In the genomic region with DNA sequence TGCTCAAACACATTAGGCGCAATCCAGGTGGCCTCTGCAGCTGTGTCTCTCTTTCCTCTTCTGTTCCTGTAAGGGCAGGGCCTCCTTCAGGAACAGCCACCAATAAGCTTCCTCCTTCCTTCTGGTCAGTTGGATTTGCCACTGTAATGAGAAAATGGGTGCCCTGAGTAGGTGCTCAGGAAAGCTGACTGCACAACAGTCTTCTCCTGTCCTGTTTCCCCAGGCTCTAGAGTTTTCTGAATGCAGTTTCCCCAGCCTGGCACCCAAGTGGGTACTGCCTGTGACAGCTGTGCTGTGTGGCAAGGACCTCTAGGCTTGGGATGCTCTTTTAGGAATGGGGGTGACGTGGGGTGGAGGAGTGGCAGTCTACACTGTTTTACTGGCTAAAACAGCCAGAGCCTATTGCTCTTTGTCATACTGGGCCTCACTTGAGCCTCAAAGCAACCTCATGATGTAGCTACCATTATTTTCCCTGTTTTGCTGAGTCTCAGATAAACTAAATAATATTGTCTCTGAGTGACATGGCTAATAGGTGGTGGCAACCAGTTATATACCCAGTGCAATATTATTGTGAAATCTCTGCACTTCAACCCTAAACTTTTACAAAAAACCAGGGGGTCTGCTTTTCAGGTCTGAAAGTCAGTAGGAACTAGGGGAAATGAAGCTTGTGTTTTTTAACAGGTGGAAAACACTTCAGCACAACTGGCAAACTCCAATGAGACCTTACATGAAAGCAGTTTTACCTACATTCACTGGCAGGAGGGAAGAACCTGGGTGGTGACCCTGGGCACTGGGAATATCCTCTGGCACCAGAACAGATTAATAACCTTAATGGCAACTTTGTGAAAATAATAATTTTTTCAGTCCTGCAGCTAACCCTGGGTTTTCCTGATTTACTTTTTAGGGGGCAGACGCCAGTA, we compare ENCODE assay signal across 8 cellular contexts.
A peak's percentile ranks its signal among the peaks of the same experiment; 100 is the strongest.
DNase-seq lines count a peak whose midpoint lies in the region; ATAC-seq and TF ChIP-seq lines count a peak whose summit lies in the region.

No MANE protein-coding gene starts in this region.

- H3K27me3 ChIP-seq in rectal smooth muscle tissue (ENCODE audit: control insufficient read depth, insufficient read depth, low read length): no peaks in the 10 kb centered on the region

- ATAC-seq in HG02571 (IDR thresholded peaks at IDR 0.05; ENCODE audit: unreplicated experiment): no peak

- H3K36me3 ChIP-seq in SK-N-MC (ENCODE audit: insufficient read depth, low read length) (no peaks in the 10 kb centered on the region), rectal smooth muscle tissue (ENCODE audit: control insufficient read depth, insufficient read depth, low read length) (no peaks in the 10 kb centered on the region)

- no peak overlapping the region for H3K27ac ChIP-seq in SK-N-MC
- no peak overlapping the region for H3K27ac ChIP-seq in rectal smooth muscle tissue (ENCODE audit: low read depth, low read length)

- H3K9ac ChIP-seq in SK-N-MC (ENCODE audit: insufficient read length): no peak overlapping the region
- H3K9ac ChIP-seq in rectal smooth muscle tissue (ENCODE audit: low read length): no peak overlapping the region

- DNase-seq in GDM1 (lab: John Stamatoyannopoulos, UW) (peak; percentile 35), SK-N-MC (ENCODE audit: low read depth, low spot score) (no peak), fibroblast of mammary gland (ENCODE audit: low read depth) (no peak), NCI-H2107 (lab: John Stamatoyannopoulos, UW) (no peak), GM10266 (ENCODE audit: extremely low spot score) (no peak)
- no peak for DNase-seq in NK-92 treated with Interleukin-12 subunit alpha and Interleukin-12 subunit beta, amount 100 ng/mL, for 24 hours (lab: John Stamatoyannopoulos, UW)

- no peaks in the 10 kb centered on the region for H3K9me3 ChIP-seq in SK-N-MC (ENCODE audit: low read depth, low read length)

- H3K4me3 ChIP-seq in SK-N-MC (peak overlapping the region; percentile 85), fibroblast of mammary gland (ENCODE audit: control insufficient read depth, low read depth, low read length) (peak overlapping the region; percentile 78), rectal smooth muscle tissue (ENCODE audit: low read length) (peak overlapping the region; percentile 72)

- no peak for TF ChIP-seq CTCF in fibroblast of mammary gland (conservative IDR thresholded peaks at IDR 0.05; ENCODE audit: control insufficient read depth, insufficient read depth, low read depth, low read length)
- TF ChIP-seq CTCF in GM10266 (IDR thresholded peaks at IDR 0.05; ENCODE audit: control insufficient read depth, insufficient read depth, low read depth, missing control alignments): no peak

- no peaks in the 10 kb centered on the region for H3K4me1 ChIP-seq in rectal smooth muscle tissue (ENCODE audit: control insufficient read depth, insufficient read depth, low read length)
